In the genomic region with DNA sequence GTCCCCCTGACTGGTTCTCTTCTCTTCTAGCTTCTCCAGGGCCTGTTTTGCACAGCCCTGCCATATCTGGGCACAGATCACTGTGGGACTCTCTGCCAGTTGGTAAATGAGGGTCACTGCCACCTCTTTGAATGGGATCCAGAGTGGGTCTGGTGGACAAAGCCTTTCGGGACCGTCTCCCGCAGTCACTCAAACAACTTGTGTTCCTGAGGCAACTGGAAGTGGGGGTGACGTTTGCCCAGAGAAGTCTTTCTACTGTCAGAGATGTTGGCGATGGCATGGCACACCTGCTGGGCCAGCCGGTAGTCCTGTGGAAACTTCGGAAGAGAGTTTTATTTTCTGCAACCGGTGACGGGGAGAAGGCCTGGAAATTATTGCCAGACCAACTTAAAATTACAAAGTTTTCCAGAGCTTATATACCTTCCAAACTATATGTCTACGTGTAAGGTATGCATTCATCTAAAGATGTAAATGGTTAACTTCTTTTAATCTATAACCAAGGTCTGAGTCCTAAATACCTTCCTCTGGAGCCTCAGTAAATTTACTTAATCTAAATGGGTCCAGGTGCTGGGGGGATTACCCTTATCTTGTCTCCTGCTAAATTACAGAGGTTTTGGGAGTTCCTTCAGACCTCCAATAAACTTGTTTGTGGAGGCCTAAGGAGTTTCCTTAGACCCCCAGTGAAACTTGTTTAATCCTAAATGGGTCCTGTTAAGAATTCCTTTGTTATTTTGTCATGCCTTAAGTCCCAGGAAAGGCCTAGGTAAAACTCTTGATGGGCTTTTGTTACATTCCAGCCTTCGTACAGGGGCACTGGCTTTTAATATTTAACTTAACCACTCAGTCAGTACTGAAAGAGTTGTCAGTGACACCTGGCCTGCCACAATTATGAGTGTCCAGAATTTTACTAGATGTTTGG, we compare ENCODE assay signal across 25 cellular contexts.
DNase-seq lines count a peak whose midpoint lies in the region; ATAC-seq, FAIRE-seq and TF ChIP-seq lines count a peak whose summit lies in the region.
"Had no signal": no experiment of that assay in that cellular context is flagged by ENCODE, and none has a peak within 500 bp of the region (broad histone marks: within the 10 kb centered on the region; RNA-seq: fewer than 3 reads in every experiment).

No MANE protein-coding gene starts in this region.

- H3K36me3 ChIP-seq in HepG2 (replicated peaks in 1 of 2; ENCODE audit: control insufficient read depth in 1 of 2, insufficient read depth in 2 of 2, low read length in 2 of 2) = peaks cover 2 to 11% of the 10 kb centered on the region in 2 experiments
- no peaks in the 10 kb centered on the region for H3K36me3 ChIP-seq in right lobe of liver

- FAIRE-seq in HepG2 (lab: Jason Lieb, UNC) = no peak
- FAIRE-seq: astrocyte, frontal cortex had no signal

- intact Hi-C loops in HepG2 (cut with micrococcal nuclease; ENCODE audit: unreplicated experiment) (loop anchor here (10.0 kb wide), 1 partner anchor 943 kb away; the partner anchor contains the start of gene HERPUD2), right lobe of liver (cut with DNase I) (loop anchor here in 1 of 2 donors (10.0 kb wide), 1 partner anchor 77 kb away; no protein-coding TSS in a partner anchor)

- no peak overlapping the region for H2AFZ ChIP-seq in HepG2 (ENCODE audit: low read length)

- ATAC-seq in HepG2 (peak; percentile 7), right lobe of liver (no peak), HG03354 (IDR thresholded peaks at IDR 0.05; ENCODE audit: poor library complexity, severe bottlenecking, unreplicated experiment) (peak; percentile 52), HG02610 (IDR thresholded peaks at IDR 0.05; ENCODE audit: unreplicated experiment) (no peak)
- ATAC-seq: stimulated activated naive B cell treated with anti-CD40 and anti-IgM and Interleukin-4, amounts not matched to agents 10 μg/mL and 1 μg/mL and 100 μg/mL, for 72 hours; WTC11 had no signal

- H3K9me3 ChIP-seq in HepG2 (ENCODE audit: low read length) = no peaks in the 10 kb centered on the region
- no peaks in the 10 kb centered on the region for H3K9me3 ChIP-seq in right lobe of liver

- H3K79me2 ChIP-seq in HepG2 (ENCODE audit: insufficient read depth, low read length) = peaks cover 60% of the 10 kb centered on the region

- in situ Hi-C loops in HepG2 (cut with HindIII; ENCODE audit: extremely low pct_ligation_motif_present, low pct_unique_long_range_greater_than_20kb) = no loop called here

- peak overlapping the region in 2 of 3 experiments; percentile 5 to 39; a peak in 3 of 6 replicates for H3K4me3 ChIP-seq in HepG2 (replicated peaks in 1 of 3; ENCODE audit: insufficient read depth in 1 of 3, low read depth in 2 of 3, low read length in 3 of 3)
- H3K4me3 ChIP-seq in right lobe of liver = no peak overlapping the region
- H3K4me3 ChIP-seq: lung, smooth muscle cell had no signal

- no peak for TF ChIP-seq RAD21 in HepG2 (CRISPR knock-in tag; IDR thresholded peaks at IDR 0.05)

- H3K9ac ChIP-seq in HepG2 (ENCODE audit: insufficient read depth, low read depth, low read length) = peak overlapping the region; percentile 53

- CTCF ChIA-PET in HepG2 (lab: Yijun Ruan, JAX; ENCODE audit: low intra/inter-chr PET ratio, low total read pairs) = no interaction called here

- H3K27ac ChIP-seq in HepG2 (ENCODE audit: extremely low read length, insufficient read depth, low read length) = peak overlapping the region; percentile 80
- no peak overlapping the region for H3K27ac ChIP-seq in right lobe of liver

- H3K4me1 ChIP-seq in HepG2 (ENCODE audit: insufficient read depth, low read length) (peaks cover 87% of the 10 kb centered on the region), right lobe of liver (peaks cover 0 to 7% (median 0%) of the 10 kb centered on the region in 4 donors)

- POLR2A ChIA-PET in HepG2 (lab: Yijun Ruan, JAX) = no interaction called here

- 0% methylated on average over 5 of the region's 11 CpGs for WGBS in HepG2 (ENCODE audit: low lambda C conversion rate)
- 68% methylated on average over 8 of the region's 11 CpGs for WGBS in right lobe of liver (ENCODE audit: insufficient coverage, low coverage, low lambda C conversion rate, missing lambda C conversion rate)

- H3K4me2 ChIP-seq in HepG2 (ENCODE audit: low read depth, low read length) = peak overlapping the region; percentile 69
- H3K4me2 ChIP-seq: smooth muscle cell had no signal

- no peaks in the 10 kb centered on the region for H4K20me1 ChIP-seq in HepG2 (ENCODE audit: insufficient read depth, low read length)

- TF ChIP-seq POLR2A in HepG2 (IDR thresholded peaks at IDR 0.05; ENCODE audit: insufficient read depth in 1 of 2, low read depth in 2 of 2, low read length in 2 of 2) = peak; percentile 21 to 50; a peak in 3 of 4 replicates
- no peak for TF ChIP-seq POLR2A in right lobe of liver (IDR thresholded peaks at IDR 0.05)

- BruUV-seq in HepG2 (replicated peaks; lab: Mats Ljungman, UMichigan) = no TSS peak

- H3K27me3 ChIP-seq in HepG2 (ENCODE audit: control insufficient read depth in 1 of 2, insufficient read depth in 2 of 2, low read length in 2 of 2) (no peaks in the 10 kb centered on the region), right lobe of liver (no peaks in the 10 kb centered on the region)

- TF ChIP-seq CTCF in HepG2 (CRISPR knock-in tag; IDR thresholded peaks at IDR 0.05) (no peak), right lobe of liver (IDR thresholded peaks at IDR 0.05) (no peak)

- TF ChIP-seq EP300 in HepG2 (IDR thresholded peaks at IDR 0.05; ENCODE audit: low read depth in 2 of 2, low read length in 2 of 2) = peak in 1 of 2 experiments; percentile 45; a peak in 2 of 4 replicates
- TF ChIP-seq EP300 in HepG2 (CRISPR knock-in tag; IDR thresholded peaks at IDR 0.05; ENCODE audit: borderline replicate concordance) = no peak

- peak; percentile 65 for DNase-seq in HepG2 (ENCODE audit: low spot score)
- DNase-seq in right lobe of liver = no peak
- peak; percentile 87 for DNase-seq in kidney tubule cell (ENCODE audit: low spot score)
- no peak for DNase-seq in stimulated activated naive CD4-positive, alpha-beta T cell (lab: John Stamatoyannopoulos, UW)
- no peak for DNase-seq in NCI-H524 (lab: John Stamatoyannopoulos, UW)
- DNase-seq in Ammon's horn (ENCODE audit: low spot score) = no peak
- DNase-seq: 8988T; activated CD4-positive, alpha-beta T cell treated with anti-CD3 and anti-CD28 coated beads, Interleukin-2, amount 50 U/mL, for 4 hours; activated CD8-positive, alpha-beta memory T cell treated with anti-CD3 and anti-CD28 coated beads, Interleukin-2, amount 50 U/mL, for 4 hours; activated naive CD8-positive, alpha-beta T cell treated with anti-CD3 and anti-CD28 coated beads for 36 hours; cerebellar nuclear complex; effector CD4-positive, alpha-beta T cell; GDM1; hypothalamus; NCI-H1930; NCI-H748 treated with DMSO at 0.1 percent for 48 hours; stimulated activated naive B cell treated with anti-CD40 and anti-IgM and Interleukin-4, amounts not matched to agents 10 μg/mL and 1 μg/mL and 100 μg/mL, for 72 hours; T-helper 9 cell had no signal

TF ChIP-seq in HepG2, 621 proteins besides CTCF, POLR2A, EP300 and RAD21 (continues in another document):
- TF ChIP-seq ZNF780A (CRISPR knock-in tag; IDR thresholded peaks at IDR 0.05) (no peak), HCFC1 (IDR thresholded peaks at IDR 0.05; ENCODE audit: low read depth, low read length) (no peak), MTERF4 (CRISPR knock-in tag; IDR thresholded peaks at IDR 0.05) (0 out of 2 replicates have a peak, but pooled peaks have one; percentile 38), NFE2 (CRISPR knock-in tag; IDR thresholded peaks at IDR 0.05) (no peak), LCORL (IDR thresholded peaks at IDR 0.05) (no peak), LCORL (CRISPR knock-in tag; IDR thresholded peaks at IDR 0.05) (peak; percentile 52), HBP1 (CRISPR knock-in tag; IDR thresholded peaks at IDR 0.05; ENCODE audit: low read depth) (no peak), PRDM4 (CRISPR knock-in tag; IDR thresholded peaks at IDR 0.05; ENCODE audit: borderline replicate concordance) (no peak)

Comparison
In these comparisons a context has a peak if more than half of its experiments do, and no peak if none do; other contexts are left out.
1. ATAC-seq: peak in HepG2 (single experiment) and HG03354 (single experiment); none in right lobe of liver (0 of 4) and HG02610 (single experiment).
2. DNase-seq: peak in HepG2 (single experiment) and kidney tubule cell (single experiment); none in right lobe of liver (0 of 3), stimulated activated naive CD4-positive, alpha-beta T cell (0 of 6), NCI-H524 (0 of 2) and Ammon's horn (single experiment).
3. H3K4me3 ChIP-seq: peak in HepG2 (2 of 3); none in right lobe of liver (0 of 3).